ENCODE assay signal across 11 cellular contexts in the genomic region with DNA sequence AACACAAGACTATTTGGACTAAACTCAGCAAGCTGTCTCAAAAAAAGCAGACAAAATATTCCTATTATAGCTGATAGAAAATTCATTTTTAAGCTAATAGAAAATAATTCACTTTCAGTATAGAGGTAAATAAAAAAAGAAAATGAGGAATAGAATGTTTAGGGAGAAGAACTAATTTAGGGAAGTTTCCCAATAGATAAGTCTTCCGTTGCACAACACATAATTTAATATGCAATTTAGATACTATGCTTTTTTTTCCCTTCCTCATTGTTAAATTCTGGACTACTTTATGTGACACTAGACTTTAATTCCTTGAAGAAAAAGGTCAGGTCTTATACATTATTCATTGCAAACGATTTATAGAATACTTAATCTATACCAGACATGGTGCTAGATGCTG.
"Had no signal": no experiment of that assay in that cellular context is flagged by ENCODE, and none has a peak within 500 bp of the region (broad histone marks: within the 10 kb centered on the region; RNA-seq: fewer than 3 reads in every experiment).

No MANE protein-coding gene starts in this region.

- FAIRE-seq: urothelium cell line had no signal

- H3K4me1 Mint-ChIP-seq: nephron had no signal

- H3K4me3 ChIP-seq: tibial artery had no signal

- H3K27me3 ChIP-seq: tibial artery had no signal

- H3K9me3 Mint-ChIP-seq: activated naive CD4-positive, alpha-beta T cell treated with anti-CD3 and anti-CD28 coated beads for 36 hours; activated T-helper 2 cell treated with anti-CD3 and anti-CD28 coated beads, Interferon-gamma antibody, Interleukin-2, Interleukin-4, amounts not matched to agents 10 μg/mL and 5 μg/mL and 100 μg/mL, durations not matched to agents 14 hours and 24 hours and 36 hours; nephron had no signal

- DNase-seq: activated CD4-positive, alpha-beta T cell treated with anti-CD3 and anti-CD28 coated beads, Interleukin-2, amount 50 U/mL, for 1 hour; activated naive CD4-positive, alpha-beta T cell treated with anti-CD3 and anti-CD28 coated beads for 36 hours; foreskin melanocyte; head of caudate nucleus; occipital lobe; stimulated activated naive CD4-positive, alpha-beta T cell; tibial artery had no signal

- H3K9me3 ChIP-seq: tibial artery had no signal

- H3K27ac Mint-ChIP-seq: activated naive CD4-positive, alpha-beta T cell treated with anti-CD3 and anti-CD28 coated beads for 36 hours; activated T-helper 2 cell treated with anti-CD3 and anti-CD28 coated beads, Interferon-gamma antibody, Interleukin-2, Interleukin-4, amounts not matched to agents 10 μg/mL and 5 μg/mL and 100 μg/mL, durations not matched to agents 14 hours and 24 hours and 36 hours; nephron had no signal

- ATAC-seq: activated CD4-positive, CD25-positive, alpha-beta regulatory T cell treated with anti-CD3 and anti-CD28 coated beads, Interleukin-2, amount 50 U/mL, for 24 hours had no signal

- H3K4me3 Mint-ChIP-seq: activated naive CD4-positive, alpha-beta T cell treated with anti-CD3 and anti-CD28 coated beads for 36 hours; nephron had no signal
